In the genomic region with DNA sequence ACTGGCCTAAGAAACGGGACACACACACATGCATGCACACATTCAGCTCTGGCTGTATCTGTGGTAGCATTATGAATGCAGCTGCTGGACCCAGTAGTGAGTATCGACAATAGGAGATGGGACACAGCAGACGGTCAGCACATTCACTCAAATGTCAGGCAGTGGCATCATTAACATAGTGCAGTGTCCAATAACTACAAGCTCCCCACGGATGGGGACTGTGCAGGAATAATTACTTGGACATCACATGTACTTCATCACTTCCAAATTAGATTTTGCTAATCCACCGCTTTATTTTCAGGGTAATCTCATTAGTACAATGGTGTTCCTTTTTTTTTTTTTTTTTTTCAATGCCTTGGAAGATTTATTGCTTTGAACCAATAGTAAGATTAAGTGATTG, we compare ENCODE assay signal across 17 cellular contexts.
A peak's percentile ranks its signal among the peaks of the same experiment; 100 is the strongest.
DNase-seq lines count a peak whose midpoint lies in the region; FAIRE-seq and TF ChIP-seq lines count a peak whose summit lies in the region.
"Had no signal": no experiment of that assay in that cellular context is flagged by ENCODE, and none has a peak within 500 bp of the region (broad histone marks: within the 10 kb centered on the region; RNA-seq: fewer than 3 reads in every experiment).

No MANE protein-coding gene starts in this region.

- no peak overlapping the region for H3K18ac ChIP-seq in neuronal stem cell (ENCODE audit: low read length)

- H3K79me1 ChIP-seq in neuronal stem cell (ENCODE audit: low read depth, low read length) = no peaks in the 10 kb centered on the region

- peak; percentile 29 for DNase-seq in D341Med (ENCODE audit: low spot score)
- peak; percentile 62 to 91 for DNase-seq in NCI-H524 (lab: John Stamatoyannopoulos, UW)
- peak; percentile 93 for DNase-seq in SK-N-DZ (ENCODE audit: low spot score)
- DNase-seq in neuronal stem cell (ENCODE audit: low spot score) = no peak
- DNase-seq in GM12892 (ENCODE audit: insufficient read length) = no peak
- DNase-seq in small intestine = no peak
- DNase-seq in middle frontal gyrus (ENCODE audit: extremely low spot score, low spot score) = no peak
- DNase-seq: ACHN; CD4-positive, CD25-positive, alpha-beta regulatory T cell; DMS79; HCEC 1CT; HFFc6 had no signal

- H3K4ac ChIP-seq in neuronal stem cell (ENCODE audit: low read length) = no peak overlapping the region

- H2BK120ac ChIP-seq in neuronal stem cell (ENCODE audit: low read depth, low read length) = no peak overlapping the region

- no CpG with 5 or more reads among the region's 5 CpGs for WGBS in neuronal stem cell (ENCODE audit: extremely low coverage in 2 of 2, insufficient read length in 2 of 2, insufficient replicate concordance in 1 of 2), 2 donors
- 72 to 84% (median 79%) methylated on average over 5 of the region's 5 CpGs for WGBS in small intestine, 3 donors

- H2BK15ac ChIP-seq in neuronal stem cell (ENCODE audit: low read length) = no peak overlapping the region

- H3K9ac ChIP-seq in neuronal stem cell (ENCODE audit: low read depth, low read length, poor library complexity) = no peak overlapping the region
- H3K9ac ChIP-seq: BLaER1 treated with 17β-estradiol and CSF1 and Interleukin-3, amounts not matched to agents 10 nM and 100 nM had no signal

- H3K27ac ChIP-seq in neuronal stem cell (replicated peaks; ENCODE audit: low read length) (no peak overlapping the region), small intestine (ENCODE audit: low read depth in 1 of 2, low read length in 1 of 2) (no peak overlapping the region)
- H3K27ac ChIP-seq: BLaER1 treated with 17β-estradiol and CSF1 and Interleukin-3, amounts not matched to agents 10 nM and 100 nM; HL-60 had no signal

- H3K27me3 ChIP-seq in neuronal stem cell (ENCODE audit: control insufficient read depth in 3 of 3, insufficient read depth in 3 of 3, low read depth in 1 of 3, low read length in 3 of 3) (no peaks in the 10 kb centered on the region), small intestine (ENCODE audit: control insufficient read depth in 2 of 2, insufficient read depth in 2 of 2, low read length in 2 of 2) (no peaks in the 10 kb centered on the region)
- H3K27me3 ChIP-seq: BLaER1 treated with 17β-estradiol and CSF1 and Interleukin-3, amounts not matched to agents 10 nM and 100 nM had no signal

- H3K4me2 ChIP-seq in neuronal stem cell (ENCODE audit: insufficient read depth, low read length, poor library complexity, severe bottlenecking) = no peak overlapping the region
- H3K4me2 ChIP-seq: BLaER1 treated with 17β-estradiol and CSF1 and Interleukin-3, amounts not matched to agents 10 nM and 100 nM had no signal

- no peak for FAIRE-seq in GM12892 (lab: Jason Lieb, UNC)
- FAIRE-seq in small intestine (lab: Jason Lieb, UNC) = no peak
- FAIRE-seq: GM12878, GM19239, H1 had no signal

- TF ChIP-seq POLR2A in GM12892 (IDR thresholded peaks at IDR 0.05; ENCODE audit: low read depth, low read length) = no peak

- H3K9me3 ChIP-seq in neuronal stem cell (replicated peaks in 1 of 2; ENCODE audit: control insufficient read depth in 2 of 2, insufficient read depth in 1 of 2, low read depth in 1 of 2, low read length in 2 of 2) (no peaks in the 10 kb centered on the region), small intestine (ENCODE audit: control insufficient read depth, low read depth) (no peaks in the 10 kb centered on the region)
- H3K9me3 ChIP-seq: BLaER1 treated with 17β-estradiol and CSF1 and Interleukin-3, amounts not matched to agents 10 nM and 100 nM had no signal

- H3K14ac ChIP-seq in neuronal stem cell (ENCODE audit: low read length) = no peak overlapping the region

- H4K8ac ChIP-seq in neuronal stem cell (ENCODE audit: low read depth, low read length) = no peak overlapping the region

- no peak overlapping the region for H3K23ac ChIP-seq in neuronal stem cell (ENCODE audit: low read depth, low read length, poor library complexity)

- H3K4me1 ChIP-seq in neuronal stem cell (ENCODE audit: control insufficient read depth in 2 of 2, insufficient read depth in 1 of 2, low read depth in 1 of 2, low read length in 2 of 2) (peaks cover 3 to 6% of the 10 kb centered on the region in 2 donors), small intestine (ENCODE audit: control insufficient read depth in 2 of 2, insufficient read depth in 1 of 2, low read depth in 1 of 2, low read length in 1 of 2) (no peaks in the 10 kb centered on the region)

- H2AFZ ChIP-seq in neuronal stem cell (ENCODE audit: low read length) = peak overlapping the region; percentile 41

- H2BK5ac ChIP-seq in neuronal stem cell (ENCODE audit: low read length) = no peak overlapping the region

- no peak overlapping the region for H2AK5ac ChIP-seq in neuronal stem cell (ENCODE audit: low read depth, low read length)

- no peak overlapping the region for H2BK12ac ChIP-seq in neuronal stem cell (ENCODE audit: low read length)

- H4K91ac ChIP-seq in neuronal stem cell (ENCODE audit: low read depth, low read length, poor library complexity) = no peak overlapping the region

- H3K4me3 ChIP-seq in neuronal stem cell (ENCODE audit: low read length in 2 of 2) = no peak overlapping the region
- H3K4me3 ChIP-seq in small intestine (ENCODE audit: low read depth in 1 of 2, low read length in 2 of 2) = no peak overlapping the region
- H3K4me3 ChIP-seq: BLaER1 treated with 17β-estradiol and CSF1 and Interleukin-3, amounts not matched to agents 10 nM and 100 nM; GM12878 had no signal

- H3K36me3 ChIP-seq in neuronal stem cell (replicated peaks in 1 of 2; ENCODE audit: control insufficient read depth in 2 of 2, insufficient read depth in 2 of 2, low read length in 2 of 2) (no peaks in the 10 kb centered on the region), small intestine (ENCODE audit: control insufficient read depth in 2 of 2, insufficient read depth in 2 of 2, low read length in 2 of 2) (no peaks in the 10 kb centered on the region)
- H3K36me3 ChIP-seq: BLaER1 treated with 17β-estradiol and CSF1 and Interleukin-3, amounts not matched to agents 10 nM and 100 nM had no signal

Comparison
In these comparisons a context has a peak if more than half of its experiments do, and no peak if none do; other contexts are left out.
1. DNase-seq: peak in D341Med (single experiment), NCI-H524 (2 of 2) and SK-N-DZ (single experiment); none in neuronal stem cell (single experiment), GM12892 (single experiment), small intestine (single experiment) and middle frontal gyrus (single experiment).